In genomic region chr11:61689164-61689496, GRCh38 we compare ENCODE assay signal across 15 cellular contexts. TPM values are rescaled to one million over a fixed set of nuclear protein-coding genes. Genes with fewer than 3 reads are reported as not detected.
A peak's percentile ranks its signal among the peaks of the same experiment; 100 is the strongest.
DNase-seq lines count a peak whose midpoint lies in the region; ATAC-seq, FAIRE-seq and TF ChIP-seq lines count a peak whose summit lies in the region.
"Had no signal": no experiment of that assay in that cellular context is flagged by ENCODE, and none has a peak within 500 bp of the region (broad histone marks: within the 10 kb centered on the region; RNA-seq: fewer than 3 reads in every experiment).

No MANE protein-coding gene starts in this region.

- H3K27ac Mint-ChIP-seq in neural progenitor cell = peak overlapping the region; percentile 76
- H3K27ac Mint-ChIP-seq: activated CD8-positive, alpha-beta memory T cell treated with anti-CD3 and anti-CD28 coated beads, Interleukin-2, amount 10 ng/mL, durations not matched to agents 7 days and 5 days had no signal

- no peak for FAIRE-seq in H1 (lab: Jason Lieb, UNC)

- CTCF ChIA-PET in H1 (lab: Charles Lee; ENCODE audit: partially characterized antibody) = interaction anchor here (0.7 to 5.2 kb wide), 18 partner anchors 10 to 1451 kb away, joined by 3 to 22 read pairs (median 4); no protein-coding TSS in a partner anchor

- H3K79me2 ChIP-seq in H1 (ENCODE audit: control insufficient read depth in 1 of 2, insufficient read depth in 2 of 2, low read length in 2 of 2) = no peaks in the 10 kb centered on the region
- no peaks in the 10 kb centered on the region for H3K79me2 ChIP-seq in neural progenitor cell (ENCODE audit: low read depth)

- 84% methylated on average over 3 of the region's 3 CpGs; no CpG with 5 or more reads in 1 of the 2 experiments for WGBS in H1 (ENCODE audit: extremely low coverage in 1 of 2, insufficient coverage in 1 of 2, insufficient read length in 1 of 2, insufficient replicate concordance in 2 of 2, low coverage in 1 of 2, low lambda C conversion rate in 2 of 2, missing lambda C conversion rate in 1 of 2), 2 experiments

- POLR2A ChIA-PET in H1 (lab: Charles Lee; ENCODE audit: partially characterized antibody) = interaction anchor here (1.5 kb wide), 1 partner anchor 30 kb away, joined by 3 read pairs; no protein-coding TSS in a partner anchor

- H4K91ac ChIP-seq in H1 (replicated peaks; ENCODE audit: insufficient read length, low read length) = no peak overlapping the region

- H4K5ac ChIP-seq in H1 (ENCODE audit: insufficient read length, low read depth, low read length) = no peak overlapping the region

- no peak for ATAC-seq in GM21423 (IDR thresholded peaks at IDR 0.05; ENCODE audit: unreplicated experiment)
- ATAC-seq: activated CD4-positive, CD25-positive, alpha-beta regulatory T cell treated with anti-CD3 and anti-CD28 coated beads, Interleukin-2, amount 50 U/mL, for 24 hours; activated CD8-positive, alpha-beta memory T cell treated with anti-CD3 and anti-CD28 coated beads, Interleukin-2, amount 10 ng/mL, durations not matched to agents 7 days and 5 days; HCT116 had no signal

- H3F3A ChIP-seq in neural progenitor cell (ENCODE audit: low read depth) = peaks cover 9% of the 10 kb centered on the region

- TF ChIP-seq POLR2A in H1 (IDR thresholded peaks at IDR 0.05; ENCODE audit: control extremely low read depth in 1 of 2, low read depth in 2 of 2, low read length in 2 of 2) (no peak), uterus (IDR thresholded peaks at IDR 0.05) (no peak)

- H4K20me1 ChIP-seq in H1 (replicated peaks in 1 of 2; ENCODE audit: control insufficient read depth in 1 of 2, insufficient read depth in 2 of 2, low read length in 2 of 2) (no peaks in the 10 kb centered on the region), neural progenitor cell (ENCODE audit: low read depth) (peaks cover 10% of the 10 kb centered on the region)

- H2BK120ac ChIP-seq in H1 (replicated peaks; ENCODE audit: low read depth, low read length) = no peak overlapping the region

- peaks cover 43% of the 10 kb centered on the region for H3K4me1 Mint-ChIP-seq in neural progenitor cell

- H3K27me3 ChIP-seq in right atrium auricular region (no peaks in the 10 kb centered on the region), H1 (replicated peaks in 1 of 4; ENCODE audit: control insufficient read depth in 3 of 4, extremely low read depth in 1 of 4, insufficient read depth in 3 of 4, low read length in 3 of 4) (no peaks in the 10 kb centered on the region; a peak in 1 of 7 replicates), neural progenitor cell (no peaks in the 10 kb centered on the region), uterus (no peaks in the 10 kb centered on the region)

- H3K4me3 ChIP-seq in right atrium auricular region (no peak overlapping the region), H1 (ENCODE audit: extremely low read depth in 1 of 4, insufficient read depth in 2 of 4, low read depth in 3 of 4, low read length in 4 of 4) (no peak overlapping the region), neural progenitor cell (no peak overlapping the region), uterus (no peak overlapping the region)

- H3K18ac ChIP-seq in H1 (ENCODE audit: extremely low read depth, low read length) = no peak overlapping the region

- H3K4me1 ChIP-seq in right atrium auricular region = peaks cover 0 to 29% of the 10 kb centered on the region in 2 donors
- H3K4me1 ChIP-seq in H1 (replicated peaks in 1 of 4; ENCODE audit: control insufficient read depth in 3 of 4, insufficient read depth in 4 of 4, low read length in 3 of 4) = peaks cover 3 to 21% (median 10%) of the 10 kb centered on the region in 4 experiments; a peak in 5 of 7 replicates
- H3K4me1 ChIP-seq in neural progenitor cell = peaks cover 11% of the 10 kb centered on the region
- no peaks in the 10 kb centered on the region for H3K4me1 ChIP-seq in uterus

- no peak overlapping the region for H3K14ac ChIP-seq in H1 (ENCODE audit: insufficient read length)

- H3K9ac ChIP-seq in H1 (replicated peaks in 1 of 4; ENCODE audit: extremely low read depth in 1 of 4, low read depth in 3 of 4, low read length in 3 of 4) (no peak overlapping the region), neural progenitor cell (no peak overlapping the region)

- H3K27me3 Mint-ChIP-seq in neural progenitor cell (ENCODE audit: insufficient read depth, low read depth) = peaks cover 15% of the 10 kb centered on the region

- no peak for DNase-seq in right atrium auricular region (ENCODE audit: low spot score)
- no peak for DNase-seq in cardiac septum (ENCODE audit: low spot score)
- no peak for DNase-seq in H1 (ENCODE audit: low read depth in 1 of 2, low spot score in 2 of 2)
- no peak for DNase-seq in neural progenitor cell (ENCODE audit: low spot score)
- no peak for DNase-seq in uterus
- no peak for DNase-seq in nucleus accumbens (lab: John Stamatoyannopoulos, UW)
- DNase-seq in NCI-H1417 (lab: John Stamatoyannopoulos, UW) = no peak
- DNase-seq: activated CD8-positive, alpha-beta memory T cell treated with anti-CD3 and anti-CD28 coated beads, Interleukin-2, amount 10 ng/mL, durations not matched to agents 7 days and 5 days; activated effector memory CD4-positive, alpha-beta T cell treated with Interleukin-2 at 50 U/mL for 16 hours; erythroblast; GDM1; NCI-H1436 treated with DMSO at 0.1 percent for 48 hours had no signal

- intact Hi-C loops in cardiac septum (cut with DNase I) (no loop called here), uterus (cut with DNase I; ENCODE audit: low total_unique reads) (no loop called here)

- peak overlapping the region; percentile 33 for H3K4ac ChIP-seq in H1 (replicated peaks; ENCODE audit: insufficient read length, low read depth, low read length)

- H3K36me3 Mint-ChIP-seq in neural progenitor cell = no peaks in the 10 kb centered on the region
- H3K36me3 Mint-ChIP-seq: activated CD8-positive, alpha-beta memory T cell treated with anti-CD3 and anti-CD28 coated beads, Interleukin-2, amount 10 ng/mL, durations not matched to agents 7 days and 5 days had no signal

- H2BK12ac ChIP-seq in H1 (ENCODE audit: low read depth, low read length) = no peak overlapping the region

- H3K56ac ChIP-seq in H1 (replicated peaks; ENCODE audit: insufficient read length, low read depth, low read length) = no peak overlapping the region

- H3K9me3 ChIP-seq in right atrium auricular region (no peaks in the 10 kb centered on the region), H1 (ENCODE audit: insufficient read depth in 2 of 2, low read depth in 1 of 2, low read length in 1 of 2) (no peaks in the 10 kb centered on the region), neural progenitor cell (ENCODE audit: low read depth) (no peaks in the 10 kb centered on the region), uterus (no peaks in the 10 kb centered on the region)

- no peak overlapping the region for H2BK15ac ChIP-seq in H1 (ENCODE audit: low read length)

- no peak overlapping the region for H2BK20ac ChIP-seq in H1 (ENCODE audit: low read length)

- H3K27ac ChIP-seq in right atrium auricular region (peak overlapping the region; percentile 76 to 84), H1 (ENCODE audit: low read depth, low read length) (no peak overlapping the region), neural progenitor cell (no peak overlapping the region), uterus (peak overlapping the region; percentile 72 to 76)

- H2BK5ac ChIP-seq in H1 (ENCODE audit: low read depth, low read length) = no peak overlapping the region

- no peak overlapping the region for H4K8ac ChIP-seq in H1 (ENCODE audit: extremely low read depth, insufficient read depth, low read length)

- no peak for TF ChIP-seq CTCF in right atrium auricular region (IDR thresholded peaks at IDR 0.05)
- no peak for TF ChIP-seq CTCF in H1 (IDR thresholded peaks at IDR 0.05; ENCODE audit: control extremely low read depth in 1 of 3, insufficient read depth in 1 of 3, low read depth in 1 of 3, low read length in 3 of 3)
- no peak for TF ChIP-seq CTCF in neural progenitor cell (IDR thresholded peaks at IDR 0.05)
- TF ChIP-seq CTCF in uterus (IDR thresholded peaks at IDR 0.05) = no peak

- no peak overlapping the region for H2AFZ ChIP-seq in H1 (ENCODE audit: low read length)
- no peak overlapping the region for H2AFZ ChIP-seq in neural progenitor cell (replicated peaks)

- TF ChIP-seq RAD21 in H1 (IDR thresholded peaks at IDR 0.05 in 1 of 2, conservative IDR thresholded peaks at IDR 0.05 in 1 of 2; ENCODE audit: low read depth in 2 of 2, low read length in 2 of 2) = no peak

- no peak overlapping the region for H3K4me2 ChIP-seq in H1 (ENCODE audit: insufficient read depth in 1 of 2, low read depth in 2 of 2, low read length in 2 of 2)
- H3K4me2 ChIP-seq in neural progenitor cell = no peak overlapping the region

- H3K36me3 ChIP-seq in right atrium auricular region (no peaks in the 10 kb centered on the region), H1 (ENCODE audit: control insufficient read depth in 2 of 4, insufficient read depth in 4 of 4, low read length in 3 of 4) (no peaks in the 10 kb centered on the region), neural progenitor cell (no peaks in the 10 kb centered on the region), uterus (no peaks in the 10 kb centered on the region)

- H3K23ac ChIP-seq in H1 (ENCODE audit: insufficient read length) = no peak overlapping the region

- no peaks in the 10 kb centered on the region for H3K79me1 ChIP-seq in H1 (ENCODE audit: low read depth, low read length)

- H3K23me2 ChIP-seq in H1 (ENCODE audit: low read depth, low read length) = no peaks in the 10 kb centered on the region

- no peak overlapping the region for H3K4me3 Mint-ChIP-seq in neural progenitor cell
- H3K4me3 Mint-ChIP-seq: activated CD8-positive, alpha-beta memory T cell treated with anti-CD3 and anti-CD28 coated beads, Interleukin-2, amount 10 ng/mL, durations not matched to agents 7 days and 5 days had no signal

- TF ChIP-seq EP300 in H1 (IDR thresholded peaks at IDR 0.05; ENCODE audit: borderline replicate concordance in 1 of 2, low read depth in 2 of 2, low read length in 2 of 2) = no peak

- H2AK5ac ChIP-seq in H1 (ENCODE audit: low read depth, low read length) = peak overlapping the region; percentile 8; the same call in 1 of the 2 replicates

- no peaks in the 10 kb centered on the region for H3K9me3 Mint-ChIP-seq in neural progenitor cell

TF ChIP-seq in H1, 55 proteins besides CTCF, POLR2A, EP300 and RAD21 (continues in another document):
- no peak for TF ChIP-seq GABPA (IDR thresholded peaks at IDR 0.05; ENCODE audit: borderline replicate concordance, insufficient read depth, low read length)

RNA-seq across cellular contexts. Expression of gene DAGLA, which starts 8.9 kb away (rescaled TPM):
- total RNA-seq in right atrium auricular region (1 to 10 TPM; 3.9 to 5.7 TPM), cardiac septum (3.3 TPM), neural progenitor cell (ENCODE audit: low replicate concordance) (1.1 and 4.6 TPM in 2 replicates), uterus (1 to 10 TPM in 2 of 4 donors, under 1 TPM in 2; 0.29 to 5.4 (median 1.9) TPM)
- 6.4 and 6.6 TPM in 2 replicates for total RNA-seq in H1 (2021; fragmentation: NEBNext Ultra II Directional; extraction: Animal tissue kit (Norgen Biotek cat#: 25700))
- polyA plus RNA-seq in H1 (2011; rRNA removed) = 3.6 and 5.3 TPM in 2 replicates
- 2.8 TPM for polyA plus RNA-seq in H1 (2011; cell fraction: cytosol; rRNA removed)
- polyA plus RNA-seq in H1 (2011; cell fraction: nucleus; rRNA removed) = 10.3 TPM
- 3.3 to 5.4 TPM (median 4.5 TPM) in 4 replicates for polyA plus RNA-seq in H1 (2012, experiment 1 of 2)
- 3.2 TPM for polyA plus RNA-seq in H1 (2012, experiment 2 of 2)
- polyA plus RNA-seq in H1 (2013, experiment 1 of 2) = 4.8 TPM
- 5.2 TPM for polyA plus RNA-seq in H1 (2013, experiment 2 of 2)
- 4.6 and 5.2 TPM in 2 replicates for polyA minus RNA-seq in H1 (2011; rRNA and poly(A)+ RNA removed)
- polyA minus RNA-seq in H1 (2011; cell fraction: cytosol; rRNA and poly(A)+ RNA removed) = 3.5 TPM
- 8.3 TPM for polyA minus RNA-seq in H1 (2011; cell fraction: nucleus; rRNA and poly(A)+ RNA removed)
- total RNA-seq: activated CD8-positive, alpha-beta memory T cell treated with anti-CD3 and anti-CD28 coated beads, Interleukin-2, amount 10 ng/mL, durations not matched to agents 7 days and 5 days had no signal

Comparison
In these comparisons a context has a peak if more than half of its experiments do, and no peak if none do; other contexts are left out.
1. H3K27ac ChIP-seq: peak in right atrium auricular region (2 of 2) and uterus (2 of 2); none in H1 (single experiment) and neural progenitor cell (single experiment).